Comparison of ENCODE assay signal across 12 cellular contexts in genomic region chr3:137768361-137769320, GRCh38. TPM values are rescaled to one million over a fixed set of nuclear protein-coding genes. Genes with fewer than 3 reads are reported as not detected.
DNase-seq lines count a peak whose midpoint lies in the region; ATAC-seq and TF ChIP-seq lines count a peak whose summit lies in the region.
"Had no signal": no experiment of that assay in that cellular context is flagged by ENCODE, and none has a peak within 500 bp of the region (broad histone marks: within the 10 kb centered on the region; RNA-seq: fewer than 3 reads in every experiment).

No MANE protein-coding gene starts in this region.

- H3K27ac ChIP-seq in ectodermal cell (ENCODE audit: insufficient read depth, low read depth, low read length, poor library complexity, severe bottlenecking): no peak overlapping the region
- no peak overlapping the region for H3K27ac ChIP-seq in mucosa of rectum (ENCODE audit: low read depth in 2 of 2, low read length in 2 of 2)

- H3K27me3 Mint-ChIP-seq in activated naive CD8-positive, alpha-beta T cell treated with anti-CD3 and anti-CD28 coated beads, Interleukin-2, amount 10 ng/mL, durations not matched to agents 7 days and 5 days: peaks cover 94% of the 10 kb centered on the region
- peaks cover 85% of the 10 kb centered on the region for H3K27me3 Mint-ChIP-seq in activated naive CD8-positive, alpha-beta T cell treated with anti-CD3 and anti-CD28 coated beads, Interleukin-2, amount 50 U/mL, for 24 hours
- H3K27me3 Mint-ChIP-seq in type B pancreatic cell: peaks cover 98% of the 10 kb centered on the region

- no peak for ATAC-seq in activated naive CD8-positive, alpha-beta T cell treated with anti-CD3 and anti-CD28 coated beads, Interleukin-2, amount 10 ng/mL, durations not matched to agents 7 days and 5 days (ENCODE audit: low read depth)
- ATAC-seq in activated naive CD8-positive, alpha-beta T cell treated with anti-CD3 and anti-CD28 coated beads, Interleukin-2, amount 50 U/mL, for 24 hours: no peak
- ATAC-seq in HG02763 (IDR thresholded peaks at IDR 0.05; ENCODE audit: unreplicated experiment): no peak

- no peak overlapping the region for H3K9ac ChIP-seq in mucosa of rectum (ENCODE audit: low read depth in 1 of 2, low read length in 2 of 2)

- H3K4me3 ChIP-seq in ectodermal cell (ENCODE audit: insufficient read depth, low read depth, low read length) (peak overlapping the region; percentile 2), mucosa of rectum (ENCODE audit: low read length in 2 of 2) (peak overlapping the region; percentile 30 to 52)

- H3K27ac Mint-ChIP-seq in activated naive CD8-positive, alpha-beta T cell treated with anti-CD3 and anti-CD28 coated beads, Interleukin-2, amount 10 ng/mL, durations not matched to agents 7 days and 5 days: no peak overlapping the region
- no peak overlapping the region for H3K27ac Mint-ChIP-seq in activated naive CD8-positive, alpha-beta T cell treated with anti-CD3 and anti-CD28 coated beads, Interleukin-2, amount 50 U/mL, for 24 hours
- no peak overlapping the region for H3K27ac Mint-ChIP-seq in type B pancreatic cell
- H3K27ac Mint-ChIP-seq: CD8-positive, alpha-beta memory T cell had no signal

- WGBS in ectodermal cell, 2 experiments: 1% methylated on average over 59 of the region's 59 CpGs

- H3K27me3 ChIP-seq in ectodermal cell (ENCODE audit: control insufficient read depth, insufficient read depth, low read length, poor library complexity, severe bottlenecking) (peaks cover 100% of the 10 kb centered on the region), mucosa of rectum (ENCODE audit: control insufficient read depth in 2 of 2, insufficient read depth in 2 of 2, low read length in 2 of 2) (peaks cover 68 to 79% of the 10 kb centered on the region in 2 donors)

- no peaks in the 10 kb centered on the region for H3K36me3 Mint-ChIP-seq in activated naive CD8-positive, alpha-beta T cell treated with anti-CD3 and anti-CD28 coated beads, Interleukin-2, amount 10 ng/mL, durations not matched to agents 7 days and 5 days
- H3K36me3 Mint-ChIP-seq in activated naive CD8-positive, alpha-beta T cell treated with anti-CD3 and anti-CD28 coated beads, Interleukin-2, amount 50 U/mL, for 24 hours (ENCODE audit: low read depth): peaks cover 3% of the 10 kb centered on the region
- H3K36me3 Mint-ChIP-seq in type B pancreatic cell: no peaks in the 10 kb centered on the region
- H3K36me3 Mint-ChIP-seq: CD8-positive, alpha-beta memory T cell had no signal

- no peak overlapping the region for H3K4me3 Mint-ChIP-seq in activated naive CD8-positive, alpha-beta T cell treated with anti-CD3 and anti-CD28 coated beads, Interleukin-2, amount 10 ng/mL, durations not matched to agents 7 days and 5 days
- H3K4me3 Mint-ChIP-seq in activated naive CD8-positive, alpha-beta T cell treated with anti-CD3 and anti-CD28 coated beads, Interleukin-2, amount 50 U/mL, for 24 hours: no peak overlapping the region
- H3K4me3 Mint-ChIP-seq in type B pancreatic cell: peak overlapping the region; percentile 77

- peak; percentile 36 for DNase-seq in activated naive CD8-positive, alpha-beta T cell treated with anti-CD3 and anti-CD28 coated beads, Interleukin-2, amount 10 ng/mL, durations not matched to agents 7 days and 5 days
- DNase-seq in activated naive CD8-positive, alpha-beta T cell treated with anti-CD3 and anti-CD28 coated beads, Interleukin-2, amount 50 U/mL, for 24 hours: no peak
- DNase-seq in type B pancreatic cell (ENCODE audit: extremely low spot score, unreplicated experiment): no peak
- no peak for DNase-seq in HCEC 1CT
- DNase-seq in mesenteric fat pad (ENCODE audit: low spot score): no peak
- DNase-seq: activated CD4-positive, alpha-beta T cell treated with anti-CD3 and anti-CD28 coated beads for 4 hours; CD8-positive, alpha-beta memory T cell had no signal

- H3K36me3 ChIP-seq in ectodermal cell (ENCODE audit: control insufficient read depth, insufficient read depth, low read length): no peaks in the 10 kb centered on the region
- H3K36me3 ChIP-seq in mucosa of rectum (ENCODE audit: control insufficient read depth in 2 of 2, insufficient read depth in 2 of 2, low read length in 2 of 2): no peaks in the 10 kb centered on the region

- H3K9me3 Mint-ChIP-seq in activated naive CD8-positive, alpha-beta T cell treated with anti-CD3 and anti-CD28 coated beads, Interleukin-2, amount 10 ng/mL, durations not matched to agents 7 days and 5 days: peaks cover 2% of the 10 kb centered on the region
- no peaks in the 10 kb centered on the region for H3K9me3 Mint-ChIP-seq in activated naive CD8-positive, alpha-beta T cell treated with anti-CD3 and anti-CD28 coated beads, Interleukin-2, amount 50 U/mL, for 24 hours
- H3K9me3 Mint-ChIP-seq in type B pancreatic cell: no peaks in the 10 kb centered on the region

- POLR2A ChIA-PET in activated naive CD8-positive, alpha-beta T cell treated with anti-CD3 and anti-CD28 coated beads, Interleukin-2, amount 10 ng/mL, durations not matched to agents 7 days and 5 days (lab: Charles Lee): no interaction called here

- peaks cover 70% of the 10 kb centered on the region for H3K4me1 ChIP-seq in ectodermal cell (ENCODE audit: control insufficient read depth, insufficient read depth, low read length)
- no peaks in the 10 kb centered on the region for H3K4me1 ChIP-seq in mucosa of rectum (ENCODE audit: control insufficient read depth in 2 of 2, insufficient read depth in 2 of 2, low read length in 2 of 2)

- TF ChIP-seq CTCF in type B pancreatic cell (conservative IDR thresholded peaks at IDR 0.05): no peak

- H3K4me1 Mint-ChIP-seq in activated naive CD8-positive, alpha-beta T cell treated with anti-CD3 and anti-CD28 coated beads, Interleukin-2, amount 10 ng/mL, durations not matched to agents 7 days and 5 days: peaks cover 7% of the 10 kb centered on the region
- H3K4me1 Mint-ChIP-seq in activated naive CD8-positive, alpha-beta T cell treated with anti-CD3 and anti-CD28 coated beads, Interleukin-2, amount 50 U/mL, for 24 hours: peaks cover 14% of the 10 kb centered on the region
- H3K4me1 Mint-ChIP-seq in type B pancreatic cell (ENCODE audit: unreplicated experiment): peaks cover 7% of the 10 kb centered on the region

- no peaks in the 10 kb centered on the region for H3K9me3 ChIP-seq in ectodermal cell (ENCODE audit: control insufficient read depth, low read length)
- H3K9me3 ChIP-seq in mucosa of rectum (ENCODE audit: control insufficient read depth in 2 of 2, low read length in 2 of 2): no peaks in the 10 kb centered on the region

RNA-seq across cellular contexts. Expression of gene SOX14, which starts 4.5 kb away (rescaled TPM):
- total RNA-seq in activated naive CD8-positive, alpha-beta T cell treated with anti-CD3 and anti-CD28 coated beads, Interleukin-2, amount 10 ng/mL, durations not matched to agents 7 days and 5 days: not detected
- polyA plus RNA-seq in ectodermal cell (2013, experiment 1 of 4): not detected
- polyA plus RNA-seq in ectodermal cell (2013, experiment 2 of 4): not detected
- polyA plus RNA-seq in ectodermal cell (2013, experiment 3 of 4): not detected
- polyA plus RNA-seq in ectodermal cell (2013, experiment 4 of 4): not detected
- 0.29 and 0.62 TPM in 2 replicates for total RNA-seq in type B pancreatic cell (ENCODE audit: low replicate concordance)
- total RNA-seq in mesenteric fat pad: not detected
- total RNA-seq: CD8-positive, alpha-beta memory T cell; LHCN-M2; OCI-LY7 had no signal
- polyA plus RNA-seq: CD8-positive, alpha-beta memory T cell had no signal
